7 cellular contexts compared by ENCODE assay signal in the genomic region with DNA sequence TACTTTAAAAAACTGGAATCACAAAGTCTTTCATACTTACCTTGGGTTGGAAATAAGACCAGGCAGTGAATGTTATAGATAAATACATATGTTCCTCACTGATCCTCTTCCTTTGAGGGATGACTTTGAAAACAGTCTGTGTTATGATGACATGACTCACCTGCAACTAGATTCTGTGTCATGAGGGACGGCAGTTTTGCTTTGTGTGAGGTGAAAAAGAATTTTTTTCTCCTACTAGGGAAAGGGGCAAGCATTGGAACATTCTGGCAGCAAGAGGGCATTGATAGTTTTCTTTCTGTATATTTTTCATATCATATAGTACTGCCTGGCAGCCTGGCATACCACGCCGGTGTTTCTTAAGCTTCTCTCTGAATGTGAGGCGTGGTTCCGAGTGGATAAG.
A peak's percentile ranks its signal among the peaks of the same experiment; 100 is the strongest.
DNase-seq lines count a peak whose midpoint lies in the region; ATAC-seq and TF ChIP-seq lines count a peak whose summit lies in the region.
"Not testable (repeated sequence)": the region's sequence is repeated elsewhere in the genome, so short reads cannot be mapped to it uniquely, and the experiment has no call there.

No MANE protein-coding gene starts in this region.

- H3K9ac ChIP-seq in PC-3 (ENCODE audit: low read length), result not testable (repeated sequence)

- not testable (repeated sequence) for H3K27ac ChIP-seq in PC-3 (ENCODE audit: low read length); foreskin keratinocyte

- not testable (repeated sequence) for H3K9me3 ChIP-seq in PC-3 (ENCODE audit: low read length)

- not testable (repeated sequence) for H3K4me3 Mint-ChIP-seq in activated CD4-positive, alpha-beta T cell treated with anti-CD3 and anti-CD28 coated beads for 36 hours; activated naive CD4-positive, alpha-beta T cell treated with anti-CD3 and anti-CD28 coated beads, Interleukin-2, amount 50 U/mL, for 24 hours; activated naive CD8-positive, alpha-beta T cell treated with anti-CD3 and anti-CD28 coated beads, Interleukin-2, amount 50 U/mL, for 24 hours

- H3K4me1 Mint-ChIP-seq in activated CD4-positive, alpha-beta T cell treated with anti-CD3 and anti-CD28 coated beads for 36 hours, result not testable (repeated sequence)
- H3K4me1 Mint-ChIP-seq in activated naive CD4-positive, alpha-beta T cell treated with anti-CD3 and anti-CD28 coated beads, Interleukin-2, amount 50 U/mL, for 24 hours, result peaks cover 13% of the 10 kb centered on the region
- H3K4me1 Mint-ChIP-seq in activated naive CD8-positive, alpha-beta T cell treated with anti-CD3 and anti-CD28 coated beads, Interleukin-2, amount 50 U/mL, for 24 hours, result peaks cover 15% of the 10 kb centered on the region

- TF ChIP-seq CTCF in PC-3 (conservative IDR thresholded peaks at IDR 0.05; ENCODE audit: low read depth, low read length); foreskin keratinocyte (conservative IDR thresholded peaks at IDR 0.05): not testable (repeated sequence)

- not testable (repeated sequence) for H3K36me3 ChIP-seq in PC-3 (ENCODE audit: low read depth, low read length)

- intact Hi-C loops in PC-3 (cut with micrococcal nuclease); activated CD4-positive, alpha-beta T cell treated with anti-CD3 and anti-CD28 coated beads for 36 hours (cut with DNase I, micrococcal nuclease): not testable (repeated sequence)

- H3K9me2 ChIP-seq in PC-3 (replicated peaks; ENCODE audit: low read length), result not testable (repeated sequence)

- CTCF ChIA-PET in PC-3 (lab: Charles Lee); activated CD4-positive, alpha-beta T cell treated with anti-CD3 and anti-CD28 coated beads for 36 hours (lab: Charles Lee): not testable (repeated sequence)

- H3K9me3 Mint-ChIP-seq in activated CD4-positive, alpha-beta T cell treated with anti-CD3 and anti-CD28 coated beads for 36 hours (ENCODE audit: low read depth); activated naive CD4-positive, alpha-beta T cell treated with anti-CD3 and anti-CD28 coated beads, Interleukin-2, amount 50 U/mL, for 24 hours; activated naive CD8-positive, alpha-beta T cell treated with anti-CD3 and anti-CD28 coated beads, Interleukin-2, amount 50 U/mL, for 24 hours: not testable (repeated sequence)

- POLR2A ChIA-PET in PC-3 (lab: Charles Lee; ENCODE audit: unreplicated experiment); activated CD4-positive, alpha-beta T cell treated with anti-CD3 and anti-CD28 coated beads for 36 hours (lab: Charles Lee): not testable (repeated sequence)

- not testable (repeated sequence) for H3K27me3 ChIP-seq in PC-3 (ENCODE audit: low read length); foreskin keratinocyte

- ATAC-seq in PC-3 (peak; percentile 37), foreskin keratinocyte (peak; percentile 58)
- peak; percentile 55 for ATAC-seq in activated CD4-positive, alpha-beta T cell treated with anti-CD3 and anti-CD28 coated beads for 36 hours
- peak; percentile 69 for ATAC-seq in activated naive CD8-positive, alpha-beta T cell treated with anti-CD3 and anti-CD28 coated beads, Interleukin-2, amount 50 U/mL, for 24 hours

- DNase-seq in PC-3 (peak; percentile 22), activated T-cell treated with anti-CD3 and anti-CD28 coated beads for 24 hours (ENCODE audit: low read depth) (peak; percentile 9), foreskin keratinocyte (peak in 1 of 2 donors; percentile 3)
- not testable (repeated sequence) for DNase-seq in activated CD4-positive, alpha-beta T cell treated with anti-CD3 and anti-CD28 coated beads for 36 hours; activated naive CD8-positive, alpha-beta T cell treated with anti-CD3 and anti-CD28 coated beads, Interleukin-2, amount 50 U/mL, for 24 hours
- DNase-seq in stimulated activated CD4-positive, alpha-beta T cell treated with anti-CD3 and anti-CD28 coated beads, Interleukin-15, amount 100 ng/mL, for 24 hours, result peak; percentile 17

- H3K4me2 ChIP-seq in PC-3 (ENCODE audit: low read length), result not testable (repeated sequence)

- not testable (repeated sequence) for H2AFZ ChIP-seq in PC-3 (ENCODE audit: low read length)

- not testable (repeated sequence) for H3K4me1 ChIP-seq in PC-3 (ENCODE audit: insufficient read depth, low read length); foreskin keratinocyte

- H3K27me3 Mint-ChIP-seq in activated CD4-positive, alpha-beta T cell treated with anti-CD3 and anti-CD28 coated beads for 36 hours; activated naive CD4-positive, alpha-beta T cell treated with anti-CD3 and anti-CD28 coated beads, Interleukin-2, amount 50 U/mL, for 24 hours; activated naive CD8-positive, alpha-beta T cell treated with anti-CD3 and anti-CD28 coated beads, Interleukin-2, amount 50 U/mL, for 24 hours: not testable (repeated sequence)

- not testable (repeated sequence) for H3F3A ChIP-seq in PC-3 (ENCODE audit: low read length, unreplicated experiment)

- H3K79me2 ChIP-seq in PC-3 (ENCODE audit: low read length), result not testable (repeated sequence)

- H3K27ac Mint-ChIP-seq in activated CD4-positive, alpha-beta T cell treated with anti-CD3 and anti-CD28 coated beads for 36 hours, result not testable (repeated sequence)
- H3K27ac Mint-ChIP-seq in activated naive CD4-positive, alpha-beta T cell treated with anti-CD3 and anti-CD28 coated beads, Interleukin-2, amount 50 U/mL, for 24 hours, result peak overlapping the region; percentile 92
- peak overlapping the region; percentile 83 for H3K27ac Mint-ChIP-seq in activated naive CD8-positive, alpha-beta T cell treated with anti-CD3 and anti-CD28 coated beads, Interleukin-2, amount 50 U/mL, for 24 hours

- BruUV-seq in PC-3 (replicated peaks; lab: Mats Ljungman, UMichigan), result not testable (repeated sequence)

- H3K36me3 Mint-ChIP-seq in activated CD4-positive, alpha-beta T cell treated with anti-CD3 and anti-CD28 coated beads for 36 hours (ENCODE audit: low read depth); activated naive CD4-positive, alpha-beta T cell treated with anti-CD3 and anti-CD28 coated beads, Interleukin-2, amount 50 U/mL, for 24 hours; activated naive CD8-positive, alpha-beta T cell treated with anti-CD3 and anti-CD28 coated beads, Interleukin-2, amount 50 U/mL, for 24 hours (ENCODE audit: low read depth): not testable (repeated sequence)

- H3K4me3 ChIP-seq in PC-3 (ENCODE audit: low read length), result not testable (repeated sequence)

- H4K20me1 ChIP-seq in PC-3 (ENCODE audit: low read length), result not testable (repeated sequence)
